Comparison of ENCODE assay signal across 24 cellular contexts in the genomic region with DNA sequence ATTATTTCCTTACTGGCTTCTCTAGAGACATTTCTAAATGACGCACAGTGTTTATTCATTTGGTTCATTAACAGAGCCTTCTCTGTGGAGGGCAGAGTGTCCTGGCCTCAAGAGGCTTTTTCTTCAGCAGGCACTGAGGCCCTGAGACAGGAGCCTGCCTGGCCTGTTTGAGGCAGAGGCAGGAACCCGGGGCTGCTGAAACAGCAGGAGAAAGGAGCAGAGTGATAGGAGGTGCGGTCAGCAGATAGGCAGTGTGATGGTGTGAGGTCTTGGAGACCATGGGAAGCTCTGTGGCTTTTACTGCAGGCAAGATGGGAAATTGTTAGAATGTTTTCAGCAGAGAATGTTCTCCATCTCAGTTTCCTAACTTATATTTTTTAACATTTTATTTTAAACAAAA.
A peak's percentile ranks its signal among the peaks of the same experiment; 100 is the strongest.
DNase-seq lines count a peak whose midpoint lies in the region; ATAC-seq, FAIRE-seq and TF ChIP-seq lines count a peak whose summit lies in the region.
"Had no signal": no experiment of that assay in that cellular context is flagged by ENCODE, and none has a peak within 500 bp of the region (broad histone marks: within the 10 kb centered on the region; RNA-seq: fewer than 3 reads in every experiment).

No MANE protein-coding gene starts in this region.

- H3K36me3 Mint-ChIP-seq in MCF 10A (ENCODE audit: insufficient read depth, unreplicated experiment), result peaks cover 17% of the 10 kb centered on the region
- H3K36me3 Mint-ChIP-seq: CD14-positive monocyte; CD8-positive, alpha-beta memory T cell had no signal

- intact Hi-C loops in MCF 10A (cut with micrococcal nuclease) (no loop called here), breast epithelium (cut with DNase I; ENCODE audit: low total_unique reads) (no loop called here), sciatic nerve (cut with DNase I) (no loop called here)

- no peak for TF ChIP-seq CTCF in MCF 10A (IDR thresholded peaks at IDR 0.05; ENCODE audit: unreplicated experiment)
- TF ChIP-seq CTCF in breast epithelium (IDR thresholded peaks at IDR 0.05), result no peak

- no peaks in the 10 kb centered on the region for H3K9me3 Mint-ChIP-seq in MCF 10A (ENCODE audit: unreplicated experiment)
- H3K9me3 Mint-ChIP-seq: H9 had no signal

- TF ChIP-seq POLR2A in breast epithelium (IDR thresholded peaks at IDR 0.05), result no peak

- no peaks in the 10 kb centered on the region for H3K36me3 ChIP-seq in breast epithelium
- H3K36me3 ChIP-seq in mesodermal cell (ENCODE audit: control insufficient read depth, insufficient read depth, low read length), result peaks cover 16% of the 10 kb centered on the region

- FAIRE-seq in GM19239 (lab: Jason Lieb, UNC) (no peak), frontal cortex (lab: Jason Lieb, UNC) (no peak)
- FAIRE-seq: A204.1, D721Med, GM12878 had no signal

- POLR2A ChIA-PET in MCF 10A (lab: Yijun Ruan, JAX), result interaction anchor here (0.6 kb wide), 1 partner anchor 13 kb away, joined by 3 read pairs; no protein-coding TSS in a partner anchor

- no peaks in the 10 kb centered on the region for H3K4me1 Mint-ChIP-seq in MCF 10A (ENCODE audit: insufficient read depth, unreplicated experiment)
- H3K4me1 Mint-ChIP-seq: B cell; CD14-positive monocyte; CD8-positive, alpha-beta memory T cell had no signal

- H3K4me1 ChIP-seq in breast epithelium (no peaks in the 10 kb centered on the region), mesodermal cell (ENCODE audit: control insufficient read depth, insufficient read depth, low read length, poor library complexity, severe bottlenecking) (no peaks in the 10 kb centered on the region)
- H3K4me1 ChIP-seq: BLaER1 had no signal

- no peaks in the 10 kb centered on the region for H3K27me3 ChIP-seq in breast epithelium
- H3K27me3 ChIP-seq: BLaER1 had no signal

- peak overlapping the region; percentile 27 for H3K27ac Mint-ChIP-seq in MCF 10A (ENCODE audit: low read depth, unreplicated experiment)
- H3K27ac Mint-ChIP-seq: B cell; CD14-positive monocyte; CD4-positive, alpha-beta T cell; CD8-positive, alpha-beta memory T cell; H9 had no signal

- CTCF ChIA-PET in MCF 10A (lab: Yijun Ruan, JAX), result no interaction called here

- DNase-seq in MCF 10A (ENCODE audit: unreplicated experiment) (no peak), breast epithelium (ENCODE audit: low spot score in 2 of 2) (no peak), iPS-NIHi7 (ENCODE audit: extremely low spot score) (peak; percentile 24), sciatic nerve (ENCODE audit: low spot score) (no peak), epidermal melanocyte (ENCODE audit: insufficient read length, low spot score) (no peak), GM19239 (ENCODE audit: insufficient read length, low spot score) (no peak), frontal cortex (ENCODE audit: low spot score in 2 of 2) (no peak)
- DNase-seq: CD4-positive, alpha-beta T cell; CD8-positive, alpha-beta memory T cell; DMS 273 treated with DMSO at 0.1 percent for 48 hours; DMS79; EL; GDM1; GM23248; H9 had no signal

- no peaks in the 10 kb centered on the region for H3K27me3 Mint-ChIP-seq in MCF 10A (ENCODE audit: insufficient read depth, unreplicated experiment)
- H3K27me3 Mint-ChIP-seq: B cell had no signal

- H3K4me3 Mint-ChIP-seq in MCF 10A (ENCODE audit: unreplicated experiment), result no peak overlapping the region
- H3K4me3 Mint-ChIP-seq: B cell; CD14-positive monocyte; CD4-positive, alpha-beta T cell; CD8-positive, alpha-beta memory T cell; H9 had no signal

- no peaks in the 10 kb centered on the region for H3K9me3 ChIP-seq in breast epithelium
- H3K9me3 ChIP-seq in mesodermal cell (ENCODE audit: control insufficient read depth, low read length), result peaks cover 5% of the 10 kb centered on the region

- ATAC-seq in sciatic nerve, result peak; percentile 25
- ATAC-seq: GM12878, HCT116 had no signal

- BruUV-seq in MCF 10A (replicated peaks; lab: Mats Ljungman, UMichigan), result no TSS peak

- 95 to 100% methylated on average over 1 to 2 of the region's 3 CpGs for WGBS in mesodermal cell (ENCODE audit: insufficient coverage in 2 of 2), 2 experiments

- H3K4me3 ChIP-seq in breast epithelium (no peak overlapping the region), mesodermal cell (ENCODE audit: extremely low read depth, insufficient read depth, low read length, poor library complexity, severe bottlenecking) (no peak overlapping the region)
- H3K4me3 ChIP-seq: BLaER1, GM12878, GM23248 had no signal

- H3K27ac ChIP-seq in breast epithelium (no peak overlapping the region), mesodermal cell (ENCODE audit: low read depth, low read length, severe bottlenecking) (peak overlapping the region; percentile 8)
- H3K27ac ChIP-seq: 22Rv1, BLaER1, GM23248 had no signal
